20 cellular contexts compared by ENCODE assay signal in the genomic region with DNA sequence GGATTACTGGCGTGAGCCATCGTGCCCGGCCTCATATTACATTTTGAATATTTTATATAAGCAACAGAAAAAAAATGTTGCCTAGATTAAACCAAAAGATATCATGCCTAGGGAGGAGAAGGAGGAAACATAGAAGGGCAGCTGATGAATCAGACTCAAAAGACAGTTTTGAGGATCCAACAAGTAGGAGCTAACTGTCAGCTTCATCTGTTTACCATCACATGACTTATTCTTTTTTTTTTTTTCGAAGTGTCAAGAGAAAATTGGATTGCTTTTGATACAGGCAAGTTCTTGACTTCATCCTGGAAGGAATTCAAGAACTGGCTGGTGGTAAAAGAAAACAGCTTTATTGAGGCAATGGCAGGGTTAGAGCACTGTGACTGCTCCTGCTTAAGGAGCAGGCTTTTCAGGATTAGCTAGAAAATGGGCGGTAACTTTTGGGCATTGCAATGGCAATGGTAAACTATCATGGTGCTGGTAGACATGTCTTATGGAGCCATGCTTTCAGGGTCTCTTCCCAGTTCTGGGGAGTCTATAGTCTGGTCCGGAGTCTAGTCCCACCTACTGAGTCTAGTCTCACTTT.
"Had no signal": no experiment of that assay in that cellular context is flagged by ENCODE, and none has a peak within 500 bp of the region (broad histone marks: within the 10 kb centered on the region; RNA-seq: fewer than 3 reads in every experiment).

No MANE protein-coding gene starts in this region.

- H3K27ac Mint-ChIP-seq: activated CD4-positive, alpha-beta memory T cell treated with anti-CD3 and anti-CD28 coated beads, Interleukin-2, amount 10 ng/mL, durations not matched to agents 7 days and 5 days; activated naive CD4-positive, alpha-beta T cell treated with anti-CD3 and anti-CD28 coated beads, Interleukin-2, amount 50 U/mL, for 72 hours; activated T-cell treated with anti-CD3 and anti-CD28 coated beads, Interleukin-2, amount 50 U/mL, for 72 hours; brain; effector memory CD8-positive, alpha-beta T cell; natural killer cell treated with Interleukin-12 subunit alpha and Interleukin-12 subunit beta and Interleukin-15 and Interleukin-18, amount 100 ng/mL, for 72 hours; stimulated activated memory B cell treated with anti-CD40 and anti-IgM and Interleukin-4, amounts not matched to agents 10 μg/mL and 1 μg/mL and 100 μg/mL, for 72 hours; T-helper 1 cell treated with Interleukin-12 subunit alpha and Interleukin-12 subunit beta and Interleukin-4 antibody, amounts not matched to agents 30 μg/mL and 1 μg/mL, for 36 hours; WTC11 had no signal

- H3K9me3 Mint-ChIP-seq: activated CD4-positive, alpha-beta memory T cell treated with anti-CD3 and anti-CD28 coated beads, Interleukin-2, amount 10 ng/mL, durations not matched to agents 7 days and 5 days; activated naive CD4-positive, alpha-beta T cell treated with anti-CD3 and anti-CD28 coated beads, Interleukin-2, amount 50 U/mL, for 72 hours; activated T-cell treated with anti-CD3 and anti-CD28 coated beads, Interleukin-2, amount 50 U/mL, for 72 hours; effector memory CD8-positive, alpha-beta T cell; natural killer cell treated with Interleukin-12 subunit alpha and Interleukin-12 subunit beta and Interleukin-15 and Interleukin-18, amount 100 ng/mL, for 72 hours; stimulated activated memory B cell treated with anti-CD40 and anti-IgM and Interleukin-4, amounts not matched to agents 10 μg/mL and 1 μg/mL and 100 μg/mL, for 72 hours; T-helper 1 cell treated with Interleukin-12 subunit alpha and Interleukin-12 subunit beta and Interleukin-4 antibody, amounts not matched to agents 30 μg/mL and 1 μg/mL, for 36 hours had no signal

- H3K27me3 Mint-ChIP-seq: activated CD4-positive, alpha-beta memory T cell treated with anti-CD3 and anti-CD28 coated beads, Interleukin-2, amount 10 ng/mL, durations not matched to agents 7 days and 5 days; brain; stimulated activated memory B cell treated with anti-CD40 and anti-IgM and Interleukin-4, amounts not matched to agents 10 μg/mL and 1 μg/mL and 100 μg/mL, for 72 hours had no signal

- H3K4me1 Mint-ChIP-seq: stimulated activated memory B cell treated with anti-CD40 and anti-IgM and Interleukin-4, amounts not matched to agents 10 μg/mL and 1 μg/mL and 100 μg/mL, for 72 hours; WTC11 had no signal

- DNase-seq: activated CD4-positive, alpha-beta memory T cell treated with anti-CD3 and anti-CD28 coated beads, Interleukin-2, amount 10 ng/mL, durations not matched to agents 7 days and 5 days; activated CD4-positive, alpha-beta T cell treated with anti-CD3 and anti-CD28 coated beads for 4 hours; activated CD8-positive, alpha-beta memory T cell treated with anti-CD3 and anti-CD28 coated beads, Interleukin-2, amount 50 U/mL, for 4 hours; activated gamma-delta T cell; activated T-cell treated with anti-CD3 and anti-CD28 coated beads, Interleukin-2, amount 50 U/mL, for 72 hours; amygdala; central memory CD4-positive, alpha-beta T cell; effector memory CD8-positive, alpha-beta T cell; hippocampal formation; mesendoderm; posterior cingulate gyrus; retina; stimulated activated CD4-positive, alpha-beta T cell treated with anti-CD3 and anti-CD28 coated beads, Interleukin-12 subunit alpha, Interleukin-12 subunit beta, amount 100 ng/mL, for 4 hours; stimulated activated CD4-positive, alpha-beta T cell treated with anti-CD3 and anti-CD28 coated beads, Interleukin-2, amount 100 ng/mL, for 48 hours had no signal

- H3K36me3 Mint-ChIP-seq: activated naive CD4-positive, alpha-beta T cell treated with anti-CD3 and anti-CD28 coated beads, Interleukin-2, amount 50 U/mL, for 72 hours; brain; natural killer cell treated with Interleukin-12 subunit alpha and Interleukin-12 subunit beta and Interleukin-15 and Interleukin-18, amount 100 ng/mL, for 72 hours; stimulated activated memory B cell treated with anti-CD40 and anti-IgM and Interleukin-4, amounts not matched to agents 10 μg/mL and 1 μg/mL and 100 μg/mL, for 72 hours; WTC11 had no signal

- H3K4me3 Mint-ChIP-seq: activated CD4-positive, alpha-beta memory T cell treated with anti-CD3 and anti-CD28 coated beads, Interleukin-2, amount 10 ng/mL, durations not matched to agents 7 days and 5 days; activated T-cell treated with anti-CD3 and anti-CD28 coated beads, Interleukin-2, amount 50 U/mL, for 72 hours; effector memory CD8-positive, alpha-beta T cell; natural killer cell treated with Interleukin-12 subunit alpha and Interleukin-12 subunit beta and Interleukin-15 and Interleukin-18, amount 100 ng/mL, for 72 hours; stimulated activated memory B cell treated with anti-CD40 and anti-IgM and Interleukin-4, amounts not matched to agents 10 μg/mL and 1 μg/mL and 100 μg/mL, for 72 hours; T-helper 1 cell treated with Interleukin-12 subunit alpha and Interleukin-12 subunit beta and Interleukin-4 antibody, amounts not matched to agents 30 μg/mL and 1 μg/mL, for 36 hours; WTC11 had no signal

- ATAC-seq: activated naive CD4-positive, alpha-beta T cell treated with anti-CD3 and anti-CD28 coated beads, Interleukin-2, amount 50 U/mL, for 72 hours; activated T-cell treated with anti-CD3 and anti-CD28 coated beads, Interleukin-2, amount 50 U/mL, for 72 hours; effector memory CD8-positive, alpha-beta T cell; natural killer cell treated with Interleukin-12 subunit alpha and Interleukin-12 subunit beta and Interleukin-15 and Interleukin-18, amount 100 ng/mL, for 72 hours; stimulated activated memory B cell treated with anti-CD40 and anti-IgM and Interleukin-4, amounts not matched to agents 10 μg/mL and 1 μg/mL and 100 μg/mL, for 72 hours; WTC11 had no signal
